8 cellular contexts compared by ENCODE assay signal in the genomic region with DNA sequence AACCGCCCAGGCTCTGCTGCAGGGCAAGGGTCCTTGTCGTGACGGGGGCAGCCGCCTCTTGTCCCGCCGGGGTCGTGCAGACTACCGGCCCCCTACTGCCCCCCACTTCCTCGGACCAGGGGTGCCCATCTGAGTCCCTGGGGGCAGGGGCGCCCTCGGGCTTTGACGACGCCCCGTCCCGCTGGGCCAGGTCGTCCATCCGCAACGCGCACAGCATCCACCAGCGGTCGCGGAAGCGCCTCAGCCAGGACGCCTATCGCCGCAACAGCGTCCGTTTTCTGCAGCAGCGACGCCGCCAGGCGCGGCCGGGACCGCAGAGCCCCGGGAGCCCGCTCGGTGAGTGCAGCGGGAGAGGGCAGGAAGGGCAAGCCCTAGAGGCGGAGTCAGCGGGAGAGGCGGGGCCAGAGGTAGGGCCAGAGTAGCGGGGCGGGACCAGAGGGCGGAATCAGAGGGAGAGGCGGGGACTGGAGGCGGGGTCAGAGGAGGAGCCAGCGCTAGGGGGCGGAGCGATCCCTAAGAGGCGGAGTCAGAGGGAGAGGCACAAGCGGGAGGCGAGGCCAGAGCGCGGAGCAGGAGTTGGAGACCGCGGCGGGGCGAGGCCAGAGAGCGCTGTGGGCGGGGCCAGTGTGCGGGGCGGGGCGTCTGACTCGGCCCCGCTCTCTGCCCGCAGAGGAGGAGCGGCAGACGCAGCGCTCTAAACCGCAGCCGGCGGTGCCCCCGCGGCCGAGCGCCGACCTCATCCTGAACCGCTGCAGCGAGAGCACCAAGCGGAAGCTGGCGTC. TPM values are rescaled to one million over a fixed set of nuclear protein-coding genes. Genes with fewer than 3 reads are reported as not detected.
DNase-seq lines count a peak whose midpoint lies in the region; ATAC-seq and TF ChIP-seq lines count a peak whose summit lies in the region.
"Not testable (repeated sequence)": the region's sequence is repeated elsewhere in the genome, so short reads cannot be mapped to it uniquely, and the experiment has no call there.

No MANE protein-coding gene starts in this region.

- H3K27ac ChIP-seq in heart right ventricle = peak overlapping the region in 1 of 10 donors; percentile 56

- peak; percentile 73 for DNase-seq in NCI-H2107 treated with DMSO at 0.1 percent for 48 hours (lab: John Stamatoyannopoulos, UW; ENCODE audit: unreplicated experiment)
- DNase-seq in T-helper 9 cell = peak; percentile 95
- peak; percentile 77 for DNase-seq in amniotic epithelial cell (ENCODE audit: low read depth)
- peak; percentile 96 to 97 for DNase-seq in heart right ventricle
- DNase-seq in pulmonary artery endothelial cell (ENCODE audit: low read depth, low spot score) = peak; percentile 36
- peak; percentile 97 for DNase-seq in ureter (ENCODE audit: low spot score)

- ATAC-seq in GM18907 (IDR thresholded peaks at IDR 0.05; ENCODE audit: unreplicated experiment) (peak; percentile 92), HG03097 (IDR thresholded peaks at IDR 0.05; ENCODE audit: low FRiP score, unreplicated experiment) (peak; percentile 89), heart right ventricle (peak; percentile 96 to 99 (median 98))

- not testable (repeated sequence) for H3K36me3 ChIP-seq in heart right ventricle

- peak overlapping the region in 8 of 10 donors; percentile 18 to 47 (median 43) for H3K4me3 ChIP-seq in heart right ventricle

- not testable (repeated sequence) for TF ChIP-seq CTCF in heart right ventricle (IDR thresholded peaks at IDR 0.05)

- H3K4me1 ChIP-seq in heart right ventricle = not testable (repeated sequence)

- intact Hi-C loops in heart right ventricle (cut with DNase I) = not testable (repeated sequence)

- H3K27me3 ChIP-seq in heart right ventricle = not testable (repeated sequence)

- H3K9me3 ChIP-seq in heart right ventricle = not testable (repeated sequence)

- WGBS in heart right ventricle, 2 donors = 0 to 1% methylated on average over 19 to 37 of the region's 82 CpGs

RNA-seq across cellular contexts. Expression of gene NCF1, which starts 14.7 kb away (rescaled TPM):
- total RNA-seq in heart right ventricle (10 to 100 TPM in 1 of 10 donors, 1 to 10 TPM in 9; 1.0 to 19.4 (median 1.8) TPM), pulmonary artery endothelial cell (not detected in 2 replicates), ureter (1.9 TPM)
- 1 to 10 TPM; 1.4 to 2.3 TPM for polyA plus RNA-seq in heart right ventricle

Comparison
In these comparisons a context has a peak if more than half of its experiments do, and no peak if none do; other contexts are left out.
1. DNase-seq: peak in every context shown above with its lines; median percentile 97 in ureter; 96 in heart right ventricle; 95 in T-helper 9 cell; 77 in amniotic epithelial cell; 73 in NCI-H2107 treated with DMSO at 0.1 percent for 48 hours; 36 in pulmonary artery endothelial cell.